ENCODE assay signal across 21 cellular contexts in the genomic region with DNA sequence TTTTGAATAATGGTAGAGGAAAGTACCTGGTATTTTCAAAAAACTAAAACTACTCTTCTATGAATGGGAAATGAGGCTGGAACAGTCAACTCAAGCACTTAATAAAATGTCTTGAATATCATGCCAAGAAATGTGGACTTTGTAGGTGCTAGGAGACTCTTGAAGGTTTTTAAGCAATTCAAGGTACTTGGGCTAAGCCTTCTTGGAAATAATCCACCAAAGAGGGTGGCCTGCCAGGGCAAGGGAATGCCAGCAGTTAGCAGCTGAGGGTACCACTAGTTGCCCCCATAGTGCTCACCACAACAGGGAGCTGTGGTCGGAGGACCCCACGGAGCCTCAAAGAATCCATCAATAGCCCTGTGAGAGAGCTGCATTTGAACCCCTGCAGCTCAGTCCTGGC. TPM values are rescaled to one million over a fixed set of nuclear protein-coding genes. Genes with fewer than 3 reads are reported as not detected.
DNase-seq lines count a peak whose midpoint lies in the region; ATAC-seq and TF ChIP-seq lines count a peak whose summit lies in the region.
"Had no signal": no experiment of that assay in that cellular context is flagged by ENCODE, and none has a peak within 500 bp of the region (broad histone marks: within the 10 kb centered on the region; RNA-seq: fewer than 3 reads in every experiment).

No MANE protein-coding gene starts in this region.

- H3K9me3 ChIP-seq in BLaER1 treated with 17β-estradiol and CSF1 and Interleukin-3, amounts not matched to agents 10 nM and 100 nM (replicated peaks in 1 of 11) = peaks cover 0 to 12% (median 7%) of the 10 kb centered on the region in 11 experiments; a peak in 11 of 22 replicates
- H3K9me3 ChIP-seq in OCI-LY1 (ENCODE audit: low read length) (no peaks in the 10 kb centered on the region), left lung (no peaks in the 10 kb centered on the region), heart right ventricle (no peaks in the 10 kb centered on the region), A673 (ENCODE audit: low read depth, low read length, poor library complexity, severe bottlenecking) (no peaks in the 10 kb centered on the region)
- H3K9me3 ChIP-seq: HAP-1, Peyer's patch, SJSA1 had no signal

- no peaks in the 10 kb centered on the region for H4K20me1 ChIP-seq in BLaER1 treated with 17β-estradiol and CSF1 and Interleukin-3, amounts not matched to agents 10 nM and 100 nM
- H4K20me1 ChIP-seq in OCI-LY1 (ENCODE audit: insufficient read depth, low read length) = no peaks in the 10 kb centered on the region

- no peaks in the 10 kb centered on the region for H3K27me3 ChIP-seq in BLaER1 treated with 17β-estradiol and CSF1 and Interleukin-3, amounts not matched to agents 10 nM and 100 nM
- H3K27me3 ChIP-seq in OCI-LY1 (ENCODE audit: insufficient read depth, low read length) (no peaks in the 10 kb centered on the region), left lung (no peaks in the 10 kb centered on the region), heart right ventricle (no peaks in the 10 kb centered on the region), A673 (replicated peaks; ENCODE audit: insufficient read depth, low read depth, low read length, poor library complexity) (no peaks in the 10 kb centered on the region)
- H3K27me3 ChIP-seq: Peyer's patch, SJSA1 had no signal

- 92 to 95% methylated on average over 2 of the region's 2 CpGs for WGBS in heart right ventricle, 2 donors

- H3K4me2 ChIP-seq in BLaER1 treated with 17β-estradiol and CSF1 and Interleukin-3, amounts not matched to agents 10 nM and 100 nM = peak overlapping the region in 9 of 11 experiments; percentile 33 to 76 (median 55); a peak in 16 of 22 replicates
- H3K4me2 ChIP-seq in OCI-LY1 (ENCODE audit: low read length) = peak overlapping the region; percentile 54

- no peaks in the 10 kb centered on the region for H3K9me2 ChIP-seq in OCI-LY1 (ENCODE audit: low read depth, low read length)

- H3K9ac ChIP-seq in BLaER1 treated with 17β-estradiol and CSF1 and Interleukin-3, amounts not matched to agents 10 nM and 100 nM = no peak overlapping the region
- peak overlapping the region; percentile 61 for H3K9ac ChIP-seq in OCI-LY1 (ENCODE audit: low read length)
- H3K9ac ChIP-seq: GM23248 had no signal

- H3K27ac Mint-ChIP-seq in stimulated activated naive B cell treated with anti-CD40 and anti-IgM and Interleukin-4, amounts not matched to agents 10 μg/mL and 1 μg/mL and 100 μg/mL, for 72 hours = peak overlapping the region; percentile 79

- peak overlapping the region in 4 of 11 experiments; percentile 2 to 31 (median 10); a peak in 2 of 22 replicates for H3K27ac ChIP-seq in BLaER1 treated with 17β-estradiol and CSF1 and Interleukin-3, amounts not matched to agents 10 nM and 100 nM
- H3K27ac ChIP-seq in OCI-LY1 (ENCODE audit: low read depth, low read length, poor library complexity, severe bottlenecking) = peak overlapping the region; percentile 99
- no peak overlapping the region for H3K27ac ChIP-seq in left lung
- H3K27ac ChIP-seq in heart right ventricle = no peak overlapping the region
- no peak overlapping the region for H3K27ac ChIP-seq in A673 (ENCODE audit: low read depth, low read length, poor library complexity, severe bottlenecking)
- H3K27ac ChIP-seq: GM23248, HL-60, SJSA1 had no signal

- no peaks in the 10 kb centered on the region for H3K27me3 Mint-ChIP-seq in stimulated activated naive B cell treated with anti-CD40 and anti-IgM and Interleukin-4, amounts not matched to agents 10 μg/mL and 1 μg/mL and 100 μg/mL, for 72 hours
- H3K27me3 Mint-ChIP-seq: CD4-positive, CD25-positive, alpha-beta regulatory T cell had no signal

- H3K4me3 ChIP-seq in BLaER1 treated with 17β-estradiol and CSF1 and Interleukin-3, amounts not matched to agents 10 nM and 100 nM = no peak overlapping the region
- H3K4me3 ChIP-seq in OCI-LY1 (ENCODE audit: low read depth, low read length, poor library complexity, severe bottlenecking) = peak overlapping the region; percentile 11
- no peak overlapping the region for H3K4me3 ChIP-seq in left lung
- no peak overlapping the region for H3K4me3 ChIP-seq in heart right ventricle
- H3K4me3 ChIP-seq in A673 (ENCODE audit: low read depth, low read length, poor library complexity, severe bottlenecking) = no peak overlapping the region
- H3K4me3 ChIP-seq: GM23248, HAP-1, Peyer's patch, SJSA1 had no signal

- CTCF ChIA-PET in A673 (lab: Charles Lee) = no interaction called here

- peaks cover 44 to 77% of the 10 kb centered on the region in 2 donors for H3K4me1 Mint-ChIP-seq in stimulated activated naive B cell treated with anti-CD40 and anti-IgM and Interleukin-4, amounts not matched to agents 10 μg/mL and 1 μg/mL and 100 μg/mL, for 72 hours

- peaks cover 17% of the 10 kb centered on the region; the same call in 1 of the 2 replicates for H3F3A ChIP-seq in OCI-LY1 (ENCODE audit: insufficient read depth, low read length)

- TF ChIP-seq CTCF in OCI-LY1 (IDR thresholded peaks at IDR 0.05; ENCODE audit: low read length) (no peak), left lung (IDR thresholded peaks at IDR 0.05) (no peak), heart right ventricle (IDR thresholded peaks at IDR 0.05) (no peak), A673 (conservative IDR thresholded peaks at IDR 0.05; ENCODE audit: low read depth, low read length) (no peak)

- peaks cover 2 to 7% of the 10 kb centered on the region in 2 donors for H3K36me3 Mint-ChIP-seq in stimulated activated naive B cell treated with anti-CD40 and anti-IgM and Interleukin-4, amounts not matched to agents 10 μg/mL and 1 μg/mL and 100 μg/mL, for 72 hours

- POLR2A ChIA-PET in A673 (lab: Charles Lee; ENCODE audit: low non-redundant PET) = no interaction called here

- H3K79me2 ChIP-seq in OCI-LY1 (ENCODE audit: insufficient read depth, low read length) = no peaks in the 10 kb centered on the region

- DNase-seq in left lung = no peak
- DNase-seq in stimulated activated naive B cell treated with anti-CD40 and anti-IgM and Interleukin-4, amounts not matched to agents 10 μg/mL and 1 μg/mL and 100 μg/mL, for 72 hours = no peak
- DNase-seq in heart right ventricle = no peak
- DNase-seq in ecto neural progenitor cell (ENCODE audit: low spot score) = no peak
- no peak for DNase-seq in A673 (ENCODE audit: low spot score)
- no peak for DNase-seq in KG1 (lab: John Stamatoyannopoulos, UW)
- DNase-seq: CD4-positive, CD25-positive, alpha-beta regulatory T cell; GM23248; KBM-7; NCI-H1105; NCI-H146; NCI-H2029; NCI-H510A treated with DMSO at 0.1 percent for 48 hours; NCI-H748 treated with DMSO at 0.1 percent for 48 hours had no signal

- no peak overlapping the region for H2AFZ ChIP-seq in OCI-LY1 (ENCODE audit: low read length)
- H2AFZ ChIP-seq: GM23248 had no signal

- no TSS peak for BruUV-seq in A673 (replicated peaks; lab: Mats Ljungman, UMichigan)

- peak; percentile 74 for ATAC-seq in left lung
- no peak for ATAC-seq in stimulated activated naive B cell treated with anti-CD40 and anti-IgM and Interleukin-4, amounts not matched to agents 10 μg/mL and 1 μg/mL and 100 μg/mL, for 72 hours (replicated peaks)
- ATAC-seq in heart right ventricle = no peak
- ATAC-seq: HepG2 had no signal

- no peaks in the 10 kb centered on the region for H3K36me3 ChIP-seq in BLaER1 treated with 17β-estradiol and CSF1 and Interleukin-3, amounts not matched to agents 10 nM and 100 nM
- H3K36me3 ChIP-seq in OCI-LY1 (ENCODE audit: insufficient read depth, low read length) (peaks cover 4% of the 10 kb centered on the region; the same call in 1 of the 2 replicates), left lung (no peaks in the 10 kb centered on the region), heart right ventricle (no peaks in the 10 kb centered on the region), A673 (ENCODE audit: insufficient read depth, low read length, poor library complexity, severe bottlenecking) (no peaks in the 10 kb centered on the region)
- H3K36me3 ChIP-seq: HAP-1, Peyer's patch, SJSA1 had no signal

- peaks cover 6 to 11% of the 10 kb centered on the region in 2 donors for H3K9me3 Mint-ChIP-seq in stimulated activated naive B cell treated with anti-CD40 and anti-IgM and Interleukin-4, amounts not matched to agents 10 μg/mL and 1 μg/mL and 100 μg/mL, for 72 hours

- peaks cover 28 to 86% (median 75%) of the 10 kb centered on the region in 10 experiments for H3K4me1 ChIP-seq in BLaER1 treated with 17β-estradiol and CSF1 and Interleukin-3, amounts not matched to agents 10 nM and 100 nM
- H3K4me1 ChIP-seq in OCI-LY1 (ENCODE audit: insufficient read depth, low read length, severe bottlenecking) (peaks cover 92% of the 10 kb centered on the region), left lung (no peaks in the 10 kb centered on the region), heart right ventricle (peaks cover 0 to 24% (median 17%) of the 10 kb centered on the region in 9 donors), A673 (ENCODE audit: insufficient read depth, low read length, poor library complexity, severe bottlenecking) (no peaks in the 10 kb centered on the region)

- intact Hi-C loops in left lung (cut with DNase I) (loop anchor here in 1 of 2 donors (10.0 kb wide), 1 partner anchor 734 kb away; no protein-coding TSS in a partner anchor), heart right ventricle (cut with DNase I) (loop anchor here in 5 of 10 donors (10.0 kb wide), 2 partner anchors 604 to 734 kb away; no protein-coding TSS in a partner anchor), A673 (cut with micrococcal nuclease; ENCODE audit: unreplicated experiment) (no loop called here)

- peak overlapping the region in 1 of 2 donors; percentile 23 for H3K4me3 Mint-ChIP-seq in stimulated activated naive B cell treated with anti-CD40 and anti-IgM and Interleukin-4, amounts not matched to agents 10 μg/mL and 1 μg/mL and 100 μg/mL, for 72 hours
- H3K4me3 Mint-ChIP-seq: CD4-positive, CD25-positive, alpha-beta regulatory T cell had no signal

RNA-seq across cellular contexts. Expression of a gene that starts 14.6 kb away (rescaled TPM):
- total RNA-seq in left lung = 10 to 100 TPM; 18.8 to 20.6 TPM
- 10 to 100 TPM; 48.6 to 87.1 (median 78.1) TPM for total RNA-seq in heart right ventricle
- polyA plus RNA-seq in heart right ventricle = 10 to 100 TPM; 45.7 to 56.5 TPM
- total RNA-seq in A673 (2021) = 6.0 and 10.1 TPM in 2 replicates
